9 cellular contexts compared by ENCODE assay signal in genomic region chr3:122102191-122102935, GRCh38. TPM values are rescaled to one million over a fixed set of nuclear protein-coding genes. Genes with fewer than 3 reads are reported as not detected.
DNase-seq lines count a peak whose midpoint lies in the region; ATAC-seq and TF ChIP-seq lines count a peak whose summit lies in the region.
"Had no signal": no experiment of that assay in that cellular context is flagged by ENCODE, and none has a peak within 500 bp of the region (broad histone marks: within the 10 kb centered on the region; RNA-seq: fewer than 3 reads in every experiment).

No MANE protein-coding gene starts in this region.

- CTCF ChIA-PET in T-cell (lab: Charles Lee): interaction anchor here (0.5 to 3.4 kb wide), 23 partner anchors 9 to 1162 kb away, joined by 3 to 45 read pairs (median 5); partner anchors contain the start of genes FAM162A (in 1 of the 2) and POLQ (in 1 of the 2)

- no peaks in the 10 kb centered on the region for H3K9me3 ChIP-seq in ovary

- DNase-seq in foreskin keratinocyte (no peak), NK-92 (lab: John Stamatoyannopoulos, UW; ENCODE audit: unreplicated experiment) (no peak), T-cell (no peak), DMS 273 treated with DMSO at 0.1 percent for 48 hours (lab: John Stamatoyannopoulos, UW) (no peak), ovary (no peak)
- DNase-seq: nephron progenitor cell had no signal

- no peaks in the 10 kb centered on the region for H3K9me3 Mint-ChIP-seq in T-cell

- 91 to 94% (median 91%) methylated on average over 4 of the region's 4 CpGs for WGBS in ovary, 3 donors

- peak; percentile 53 for ATAC-seq in GM18870 (IDR thresholded peaks at IDR 0.05; ENCODE audit: unreplicated experiment)
- peak; percentile 40 for ATAC-seq in GM21717 (IDR thresholded peaks at IDR 0.05; ENCODE audit: unreplicated experiment)
- peak; percentile 39 for ATAC-seq in HG03571 (IDR thresholded peaks at IDR 0.05; ENCODE audit: unreplicated experiment)
- peak; percentile 24 for ATAC-seq in foreskin keratinocyte
- no peak for ATAC-seq in T-cell (replicated peaks in 1 of 4)

- H3K4me1 Mint-ChIP-seq in T-cell: peaks cover 8 to 18% (median 12%) of the 10 kb centered on the region in 3 donors

- H3K27me3 ChIP-seq in foreskin keratinocyte (no peaks in the 10 kb centered on the region), ovary (no peaks in the 10 kb centered on the region)

- no peak overlapping the region for H3K27ac Mint-ChIP-seq in T-cell
- H3K27ac Mint-ChIP-seq: nephron progenitor cell had no signal

- no peaks in the 10 kb centered on the region for H3K36me3 ChIP-seq in ovary

- POLR2A ChIA-PET in T-cell (lab: Charles Lee): interaction anchor here in 1 of 2 donors (1.0 kb wide), 1 partner anchor 198 kb away, joined by 3 read pairs; no protein-coding TSS in a partner anchor

- TF ChIP-seq CTCF in foreskin keratinocyte (conservative IDR thresholded peaks at IDR 0.05): no peak
- TF ChIP-seq CTCF in ovary (IDR thresholded peaks at IDR 0.05): no peak

- TF ChIP-seq EP300 in ovary (IDR thresholded peaks at IDR 0.05): no peak

- H3K4me3 ChIP-seq in ovary: no peak overlapping the region

- no peak overlapping the region for H3K27ac ChIP-seq in foreskin keratinocyte
- H3K27ac ChIP-seq in ovary: no peak overlapping the region

- intact Hi-C loops in ovary (cut with DNase I): loop anchor here in 1 of 4 donors (10.0 kb wide), 1 partner anchor 582 kb away; the partner anchor contains the start of gene PARP14

- H3K27me3 Mint-ChIP-seq in T-cell: no peaks in the 10 kb centered on the region

- no peak for TF ChIP-seq POLR2A in ovary (IDR thresholded peaks at IDR 0.05)

- no peaks in the 10 kb centered on the region for H3K36me3 Mint-ChIP-seq in T-cell

- H3K4me3 Mint-ChIP-seq in T-cell: no peak overlapping the region
- H3K4me3 Mint-ChIP-seq: nephron progenitor cell had no signal

- H3K4me1 ChIP-seq in foreskin keratinocyte (no peaks in the 10 kb centered on the region), ovary (ENCODE audit: insufficient read depth) (peaks cover 3% of the 10 kb centered on the region)

RNA-seq across cellular contexts. Expression of gene CD86, which starts 47.2 kb away (rescaled TPM):
- total RNA-seq in foreskin keratinocyte (0.49 and 0.92 TPM in 2 replicates), T-cell (1 to 10 TPM in 1 of 5 donors, under 1 TPM in 3, not detected in 1; 0.23 to 1.2 (median 0.52) TPM), ovary (1 to 10 TPM; 1.5 to 4.8 (median 3.5) TPM)
- polyA plus RNA-seq in foreskin keratinocyte (0.61 and 0.68 TPM in 2 replicates), ovary (1 to 10 TPM in 1 of 2 donors, under 1 TPM in 1; 0.85 to 8.7 TPM)

Comparison
In these comparisons a context has a peak if more than half of its experiments do, and no peak if none do; other contexts are left out.
1. ATAC-seq: peak in GM18870 (single experiment), GM21717 (single experiment), HG03571 (single experiment) and foreskin keratinocyte (single experiment); none in T-cell (0 of 4).